In the genomic region with DNA sequence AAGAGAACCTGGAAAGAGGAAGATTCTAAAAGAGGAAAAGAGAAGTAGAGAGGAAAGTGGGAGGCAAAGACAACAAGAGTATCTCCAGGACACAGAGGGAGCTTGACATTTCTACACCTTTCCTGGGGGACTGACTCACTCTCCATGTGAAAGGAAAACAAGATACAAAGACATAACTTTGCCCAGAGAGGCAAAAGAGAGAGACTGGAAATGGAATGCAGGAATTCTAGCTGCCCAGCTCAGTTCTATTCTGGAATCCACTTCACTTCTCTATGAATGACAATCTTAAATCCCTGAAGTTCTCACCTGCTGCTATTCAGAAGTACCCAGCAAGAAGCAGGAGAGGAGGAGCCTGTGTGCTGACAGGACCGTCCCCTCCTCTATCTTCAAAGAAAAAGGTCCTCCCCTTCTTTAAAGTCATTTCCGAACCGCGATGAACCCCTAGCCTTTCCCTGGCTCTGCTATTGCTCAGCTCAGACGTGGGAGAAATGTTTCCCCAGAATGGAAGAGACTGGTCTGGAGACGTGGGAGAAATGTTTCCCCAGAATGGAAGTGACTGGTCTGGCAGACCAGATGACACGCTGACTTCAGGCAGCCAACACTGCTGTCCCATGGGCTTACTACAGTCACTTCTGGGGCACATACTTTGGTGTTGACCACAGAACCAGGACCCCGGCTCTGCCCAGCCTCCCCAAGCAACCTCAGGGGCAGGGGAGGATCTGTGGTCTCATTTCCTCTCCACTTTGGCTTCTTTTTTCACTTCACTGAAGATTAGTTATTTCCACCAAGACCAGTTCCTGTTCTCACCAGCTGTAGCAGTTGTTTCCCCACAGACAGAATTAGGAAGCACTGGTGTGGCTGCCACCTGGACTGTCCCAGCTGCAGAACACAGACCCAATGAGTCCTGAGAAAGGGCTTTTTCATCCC, we compare ENCODE assay signal across 1 cellular context.
TF ChIP-seq lines count a peak whose summit lies in the region.

No MANE protein-coding gene starts in this region.

TF ChIP-seq in H1, 55 proteins besides CTCF, POLR2A, EP300 and RAD21:
- TF ChIP-seq CEBPB (IDR thresholded peaks at IDR 0.05; ENCODE audit: low read depth, low read length) = no peak
- TF ChIP-seq ZNF274 (IDR thresholded peaks at IDR 0.05; ENCODE audit: borderline replicate concordance, extremely low read depth, low read length) = no peak
- TF ChIP-seq TAF1 (IDR thresholded peaks at IDR 0.05; ENCODE audit: low read depth, low read length) = peak; percentile 34; the same call in 1 of the 2 replicates
- TF ChIP-seq, protein P1, sequence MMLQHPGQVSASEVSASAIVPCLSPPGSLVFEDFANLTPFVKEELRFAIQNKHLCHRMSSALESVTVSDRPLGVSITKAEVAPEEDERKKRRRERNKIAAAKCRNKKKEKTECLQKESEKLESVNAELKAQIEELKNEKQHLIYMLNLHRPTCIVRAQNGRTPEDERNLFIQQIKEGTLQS (IDR thresholded peaks at IDR 0.05; ENCODE audit: insufficient read depth, low read depth, low read length) = no peak
- TF ChIP-seq ASH2L (IDR thresholded peaks at IDR 0.05; ENCODE audit: low read length) = peak; percentile 45
- TF ChIP-seq SUZ12 (IDR thresholded peaks at IDR 0.05; ENCODE audit: low read length) = no peak
- no peak; the same call in 1 of the 2 replicates for TF ChIP-seq JUND (IDR thresholded peaks at IDR 0.05; ENCODE audit: low read length)
- TF ChIP-seq CTBP2 (IDR thresholded peaks at IDR 0.05; ENCODE audit: borderline replicate concordance, insufficient read depth, insufficient read length, low read length) = peak; percentile 53
- no peak for TF ChIP-seq TAF7 (optimal IDR thresholded peaks at IDR 0.05; ENCODE audit: borderline replicate concordance, low read depth, low read length)
- TF ChIP-seq SRF (IDR thresholded peaks at IDR 0.05; ENCODE audit: low read depth, low read length) = no peak
- TF ChIP-seq MAFK (IDR thresholded peaks at IDR 0.05; ENCODE audit: low read depth, low read length) = no peak
- TF ChIP-seq, protein P2, sequence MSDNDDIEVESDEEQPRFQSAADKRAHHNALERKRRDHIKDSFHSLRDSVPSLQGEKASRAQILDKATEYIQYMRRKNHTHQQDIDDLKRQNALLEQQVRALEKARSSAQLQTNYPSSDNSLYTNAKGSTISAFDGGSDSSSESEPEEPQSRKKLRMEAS (IDR thresholded peaks at IDR 0.05) = no peak
- TF ChIP-seq SP1 (IDR thresholded peaks at IDR 0.05; ENCODE audit: low read depth, low read length) = peak; percentile 76
- peak in 1 of 2 experiments; percentile 41; a peak in 1 of 4 replicates for TF ChIP-seq HDAC2 (IDR thresholded peaks at IDR 0.05; ENCODE audit: borderline replicate concordance in 1 of 2, low read depth in 2 of 2, low read length in 2 of 2)
- TF ChIP-seq POU5F1 (IDR thresholded peaks at IDR 0.05; ENCODE audit: low read depth, low read length) = no peak
- no peak for TF ChIP-seq BACH1 (IDR thresholded peaks at IDR 0.05; ENCODE audit: low read length)
- peak; percentile 89 for TF ChIP-seq TEAD4 (IDR thresholded peaks at IDR 0.05; ENCODE audit: low read depth, low read length)
- no peak for TF ChIP-seq TBP (IDR thresholded peaks at IDR 0.05; ENCODE audit: low read depth, low read length)
- no peak for TF ChIP-seq GTF2F1 (IDR thresholded peaks at IDR 0.05; ENCODE audit: borderline replicate concordance, low read depth, low read length)
- no peak; the same call in 1 of the 2 replicates for TF ChIP-seq POLR2AphosphoS5 (IDR thresholded peaks at IDR 0.05; ENCODE audit: low read depth, low read length)
- peak; percentile 79 to 87; a peak in 3 of 4 replicates for TF ChIP-seq SIN3A (conservative IDR thresholded peaks at IDR 0.05 in 1 of 2, IDR thresholded peaks at IDR 0.05 in 1 of 2; ENCODE audit: low read depth in 1 of 2, low read length in 2 of 2)
- TF ChIP-seq FOSL1 (IDR thresholded peaks at IDR 0.05; ENCODE audit: insufficient read depth, low read depth, low read length) = no peak
- TF ChIP-seq BCL11A (IDR thresholded peaks at IDR 0.05; ENCODE audit: low read depth in 2 of 2, low read length in 2 of 2) = no peak
- no peak for TF ChIP-seq RXRA (IDR thresholded peaks at IDR 0.05; ENCODE audit: insufficient read depth, low read depth, low read length)
TF ChIP-seq in H1: peak in this region for 7.
